15 cellular contexts compared by ENCODE assay signal in genomic region chr2:67879586-67880290, GRCh38.
DNase-seq lines count a peak whose midpoint lies in the region; ATAC-seq and TF ChIP-seq lines count a peak whose summit lies in the region.
"Had no signal": no experiment of that assay in that cellular context is flagged by ENCODE, and none has a peak within 500 bp of the region (broad histone marks: within the 10 kb centered on the region; RNA-seq: fewer than 3 reads in every experiment).

No MANE protein-coding gene starts in this region.

- peak; percentile 80 for DNase-seq in GM23248
- DNase-seq in fibroblast of peridontal ligament (ENCODE audit: extremely low read depth) = peak; percentile 37
- no peak for DNase-seq in sciatic nerve (ENCODE audit: low spot score)
- DNase-seq in NCI-H524 (lab: John Stamatoyannopoulos, UW) = no peak
- DNase-seq in cerebellar cortex (ENCODE audit: low spot score) = no peak
- DNase-seq: NCI-H1048; NCI-H2171 treated with DMSO at 0.1 percent for 48 hours; stimulated activated CD4-positive, alpha-beta T cell treated with anti-CD3 and anti-CD28 coated beads, Interleukin-4, amount 100 ng/mL, for 24 hours had no signal

- no peaks in the 10 kb centered on the region for H3K79me2 ChIP-seq in GM23248 (ENCODE audit: insufficient read depth)

- 0 out of 2 replicates have a peak overlapping the region, but pooled peaks have one; percentile 16 for H3K27ac ChIP-seq in GM23248
- H3K27ac ChIP-seq: BLaER1 treated with 17β-estradiol and CSF1 and Interleukin-3, amounts not matched to agents 10 nM and 100 nM; gastroesophageal sphincter; upper lobe of left lung; VCaP had no signal

- H3K4me2 ChIP-seq in GM23248 (ENCODE audit: unreplicated experiment) = no peak overlapping the region
- H3K4me2 ChIP-seq: BLaER1 treated with 17β-estradiol and CSF1 and Interleukin-3, amounts not matched to agents 10 nM and 100 nM had no signal

- peaks cover 23% of the 10 kb centered on the region for H3K4me1 ChIP-seq in GM23248 (ENCODE audit: insufficient read depth)
- H3K4me1 ChIP-seq: BLaER1 treated with 17β-estradiol and CSF1 and Interleukin-3, amounts not matched to agents 10 nM and 100 nM; gastroesophageal sphincter; upper lobe of left lung had no signal

- intact Hi-C loops in sciatic nerve (cut with DNase I) = no loop called here

- H3K4me3 ChIP-seq in GM23248 = no peak overlapping the region
- H3K4me3 ChIP-seq: BLaER1 treated with 17β-estradiol and CSF1 and Interleukin-3, amounts not matched to agents 10 nM and 100 nM; gastroesophageal sphincter; upper lobe of left lung had no signal

- no peaks in the 10 kb centered on the region for H3K27me3 ChIP-seq in GM23248 (replicated peaks; ENCODE audit: insufficient read depth)
- H3K27me3 ChIP-seq: BLaER1 treated with 17β-estradiol and CSF1 and Interleukin-3, amounts not matched to agents 10 nM and 100 nM; gastroesophageal sphincter; upper lobe of left lung had no signal

- H2AFZ ChIP-seq in GM23248 = peak overlapping the region; percentile 9; the same call in 1 of the 2 replicates

- ATAC-seq in SK-N-SH treated with all-trans-retinoic acid at 6 μM for 48 hours (peak; percentile 86), sciatic nerve (peak; percentile 15), HG02973 (IDR thresholded peaks at IDR 0.05; ENCODE audit: unreplicated experiment) (no peak), GM21723 (IDR thresholded peaks at IDR 0.05; ENCODE audit: unreplicated experiment) (no peak)
- ATAC-seq: gastroesophageal sphincter had no signal

- H3K36me3 ChIP-seq in GM23248 (ENCODE audit: low read depth) = no peaks in the 10 kb centered on the region
- H3K36me3 ChIP-seq: BLaER1 treated with 17β-estradiol and CSF1 and Interleukin-3, amounts not matched to agents 10 nM and 100 nM; gastroesophageal sphincter; upper lobe of left lung had no signal

- no peaks in the 10 kb centered on the region for H3K9me2 ChIP-seq in GM23248 (ENCODE audit: insufficient read depth)

- in situ Hi-C loops in GM23248 (cut with MboI) = no loop called here

- H3F3A ChIP-seq in GM23248 (ENCODE audit: insufficient read depth) = peaks cover 16% of the 10 kb centered on the region

- H3K9ac ChIP-seq in GM23248 = no peak overlapping the region
- H3K9ac ChIP-seq: BLaER1 treated with 17β-estradiol and CSF1 and Interleukin-3, amounts not matched to agents 10 nM and 100 nM had no signal

- H3K9me3 ChIP-seq in GM23248 (ENCODE audit: low read depth) = no peaks in the 10 kb centered on the region
- H3K9me3 ChIP-seq: BLaER1 treated with 17β-estradiol and CSF1 and Interleukin-3, amounts not matched to agents 10 nM and 100 nM; gastroesophageal sphincter; upper lobe of left lung had no signal

- WGBS in GM23248 (ENCODE audit: low coverage in 1 of 2, low lambda C conversion rate in 2 of 2, missing lambda C conversion rate in 2 of 2), 2 experiments = 26 to 30% methylated on average over 4 of the region's 4 CpGs

- no peaks in the 10 kb centered on the region for H4K20me1 ChIP-seq in GM23248 (ENCODE audit: insufficient read depth)
- H4K20me1 ChIP-seq: BLaER1 treated with 17β-estradiol and CSF1 and Interleukin-3, amounts not matched to agents 10 nM and 100 nM had no signal

TF ChIP-seq in SK-N-SH treated with all-trans-retinoic acid at 6 μM for 48 hours, 23 proteins besides CTCF, POLR2A, EP300 and RAD21:
- TF ChIP-seq TCF4 (CRISPR knock-in tag; IDR thresholded peaks at IDR 0.05; ENCODE audit: borderline replicate concordance) = no peak
- no peak for TF ChIP-seq ESRRG (CRISPR knock-in tag; IDR thresholded peaks at IDR 0.05)
- TF ChIP-seq POU6F1 (CRISPR knock-in tag; IDR thresholded peaks at IDR 0.05; ENCODE audit: borderline replicate concordance, low read depth) = no peak
- TF ChIP-seq PATZ1 (CRISPR knock-in tag; IDR thresholded peaks at IDR 0.05; ENCODE audit: borderline replicate concordance) = no peak
- no peak for TF ChIP-seq PPARA (CRISPR knock-in tag; IDR thresholded peaks at IDR 0.05; ENCODE audit: borderline replicate concordance)
- no peak for TF ChIP-seq ZNF70 (CRISPR knock-in tag; IDR thresholded peaks at IDR 0.05)
- TF ChIP-seq CSDC2 (CRISPR knock-in tag; IDR thresholded peaks at IDR 0.05) = no peak
- TF ChIP-seq BACH2 (CRISPR knock-in tag; IDR thresholded peaks at IDR 0.05; ENCODE audit: borderline replicate concordance) = no peak
- no peak for TF ChIP-seq ZFP3 (CRISPR knock-in tag; IDR thresholded peaks at IDR 0.05)
- TF ChIP-seq CSRNP3 (CRISPR knock-in tag; IDR thresholded peaks at IDR 0.05) = no peak
- TF ChIP-seq ARNTL (CRISPR knock-in tag; IDR thresholded peaks at IDR 0.05; ENCODE audit: borderline replicate concordance, low read depth) = no peak
- no peak for TF ChIP-seq SNAI2 (CRISPR knock-in tag; IDR thresholded peaks at IDR 0.05)
- no peak for TF ChIP-seq ZFP30 (CRISPR knock-in tag; IDR thresholded peaks at IDR 0.05)
- no peak for TF ChIP-seq ISL1 (CRISPR knock-in tag; IDR thresholded peaks at IDR 0.05)
- no peak for TF ChIP-seq CREB5 (CRISPR knock-in tag; IDR thresholded peaks at IDR 0.05; ENCODE audit: low read depth)

Comparison
In these comparisons a context has a peak if more than half of its experiments do, and no peak if none do; other contexts are left out.
1. DNase-seq: peak in GM23248 (single experiment) and fibroblast of peridontal ligament (single experiment); none in sciatic nerve (single experiment), NCI-H524 (0 of 2) and cerebellar cortex (single experiment).
2. ATAC-seq: peak in SK-N-SH treated with all-trans-retinoic acid at 6 μM for 48 hours (single experiment) and sciatic nerve (single experiment); none in HG02973 (single experiment) and GM21723 (single experiment).